In the genomic region with DNA sequence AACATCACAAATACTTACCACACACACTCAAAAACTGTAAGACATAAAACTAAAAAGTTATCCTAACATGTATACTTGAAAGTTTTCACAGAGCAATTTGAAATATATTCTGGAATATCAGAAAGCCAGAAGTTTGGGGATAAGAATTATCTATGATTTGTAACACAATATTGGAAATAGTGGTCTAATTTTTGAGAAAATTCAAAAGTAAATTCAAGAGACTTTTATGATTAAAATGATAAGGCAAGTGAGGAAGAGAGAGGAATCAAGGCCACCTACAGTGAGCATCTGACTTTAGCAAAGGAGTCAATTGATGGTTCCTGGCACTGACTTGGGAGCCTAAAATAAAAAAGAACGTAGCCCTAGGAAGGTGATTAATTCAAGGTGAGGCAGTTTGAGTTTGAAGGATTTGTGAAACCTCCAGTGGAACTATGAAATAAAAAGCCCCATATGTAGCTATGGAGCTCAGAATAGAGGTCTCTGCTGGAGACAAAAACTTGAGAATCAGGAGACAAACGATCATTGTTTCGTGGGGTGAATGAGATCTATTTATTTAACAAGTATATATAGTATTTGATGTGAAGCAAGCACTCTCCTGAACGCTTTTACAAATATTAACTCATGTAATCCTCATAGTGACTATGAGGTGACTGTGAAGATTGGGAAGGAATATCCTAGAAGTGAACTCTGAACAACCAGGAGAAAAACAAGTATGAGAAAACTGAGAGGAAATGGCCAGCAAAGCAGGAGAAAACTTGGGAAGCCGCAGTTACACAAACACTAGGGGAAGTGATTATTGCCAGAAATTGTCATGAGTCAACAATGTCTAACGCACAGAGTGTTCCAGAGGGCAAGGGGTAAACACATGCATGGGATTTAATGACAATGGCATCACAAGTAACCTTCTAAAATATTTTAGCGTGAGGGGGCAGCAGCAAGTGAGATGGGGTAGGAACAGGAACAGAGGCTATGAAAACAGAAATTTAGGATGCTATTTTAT, we compare ENCODE assay signal across 8 cellular contexts.
DNase-seq lines count a peak whose midpoint lies in the region; TF ChIP-seq lines count a peak whose summit lies in the region.

No MANE protein-coding gene starts in this region.

- H3K27ac ChIP-seq in SK-N-MC, result peak overlapping the region; percentile 55; the same call in 1 of the 2 replicates

- no peak for TF ChIP-seq CTCF in foreskin fibroblast (IDR thresholded peaks at IDR 0.05; ENCODE audit: low read depth, low read length)

- peak overlapping the region; percentile 9 for H3K9ac ChIP-seq in SK-N-MC (ENCODE audit: insufficient read length)

- no peaks in the 10 kb centered on the region; the same call in 1 of the 2 replicates for H3K36me3 ChIP-seq in SK-N-MC (ENCODE audit: insufficient read depth, low read length)

- DNase-seq in COR-L47 (lab: John Stamatoyannopoulos, UW) (peak; percentile 3), SK-N-MC (ENCODE audit: low read depth, low spot score) (no peak), foreskin fibroblast (peak; percentile 79 to 84), pons (ENCODE audit: low spot score) (peak; percentile 19), UCSD-AML1 (lab: John Stamatoyannopoulos, UW; ENCODE audit: unreplicated experiment) (no peak), NOMO-1 treated with DMSO at 0.1 percent for 48 hours (lab: John Stamatoyannopoulos, UW; ENCODE audit: unreplicated experiment) (no peak), NCI-H128 (lab: John Stamatoyannopoulos, UW; ENCODE audit: unreplicated experiment) (no peak)
- DNase-seq in effector CD8-positive, alpha-beta T cell (lab: John Stamatoyannopoulos, UW), result no peak

- H3K4me3 ChIP-seq in SK-N-MC (no peak overlapping the region), foreskin fibroblast (ENCODE audit: low read depth in 1 of 2, low read length in 2 of 2) (peak overlapping the region in 1 of 2 donors; percentile 7)

- no peaks in the 10 kb centered on the region for H3K9me3 ChIP-seq in SK-N-MC (ENCODE audit: low read depth, low read length)

Comparison
In these comparisons a context has a peak if more than half of its experiments do, and no peak if none do; other contexts are left out.
1. DNase-seq: peak in COR-L47 (single experiment), foreskin fibroblast (2 of 2) and pons (single experiment); none in SK-N-MC (single experiment), UCSD-AML1 (single experiment), NOMO-1 treated with DMSO at 0.1 percent for 48 hours (single experiment), effector CD8-positive, alpha-beta T cell (single experiment) and NCI-H128 (single experiment).